In the genomic region with DNA sequence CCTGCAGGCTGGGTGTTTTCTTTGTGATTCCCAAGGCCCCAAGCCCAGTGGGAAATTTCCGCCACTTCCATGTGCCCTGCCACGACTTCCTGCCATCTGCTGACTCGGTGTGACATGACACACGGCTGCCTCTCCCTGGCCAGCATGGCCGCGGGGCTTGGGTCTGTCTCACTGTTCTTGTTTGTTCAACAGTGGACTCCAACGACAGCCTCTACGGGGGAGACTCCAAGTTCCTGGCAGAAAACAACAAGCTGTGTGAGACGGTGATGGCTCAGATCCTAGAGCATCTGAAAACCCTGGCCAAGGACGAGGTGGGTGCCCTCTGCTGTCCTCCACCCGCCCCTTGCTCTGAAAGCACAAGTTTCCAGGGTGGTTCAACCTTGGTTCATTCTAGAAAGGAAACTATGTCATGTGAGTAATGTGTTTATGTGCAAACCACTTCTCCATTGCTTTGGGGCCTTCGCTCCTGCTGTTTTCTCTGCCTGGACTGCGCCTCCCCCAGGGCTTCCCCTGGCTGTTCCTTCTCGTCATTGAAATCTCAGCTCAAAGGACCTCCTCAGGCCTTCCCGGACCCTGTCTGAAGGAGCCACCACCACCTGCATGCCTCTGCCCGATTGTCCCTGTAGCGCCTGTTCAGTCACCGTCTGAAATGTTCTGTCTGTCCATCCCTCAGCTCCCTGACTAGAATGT, we compare ENCODE assay signal across 11 cellular contexts. TPM values are rescaled to one million over a fixed set of nuclear protein-coding genes. Genes with fewer than 3 reads are reported as not detected.
DNase-seq lines count a peak whose midpoint lies in the region; ATAC-seq, FAIRE-seq and TF ChIP-seq lines count a peak whose summit lies in the region.
"Had no signal": no experiment of that assay in that cellular context is flagged by ENCODE, and none has a peak within 500 bp of the region (broad histone marks: within the 10 kb centered on the region; RNA-seq: fewer than 3 reads in every experiment).

No MANE protein-coding gene starts in this region.

- H3K27me3 ChIP-seq in Panc1 (ENCODE audit: control insufficient read depth, insufficient read depth, low read length), result no peaks in the 10 kb centered on the region
- no peaks in the 10 kb centered on the region for H3K27me3 ChIP-seq in esophagus muscularis mucosa
- H3K27me3 ChIP-seq in parathyroid adenoma (ENCODE audit: control insufficient read depth, insufficient read depth, low read length), result no peaks in the 10 kb centered on the region

- H3K36me3 ChIP-seq in Panc1 (ENCODE audit: control insufficient read depth, insufficient read depth, low read length) (no peaks in the 10 kb centered on the region), esophagus muscularis mucosa (peaks cover 13 to 66% (median 45%) of the 10 kb centered on the region in 4 donors), parathyroid adenoma (ENCODE audit: control insufficient read depth, insufficient read depth, low read length) (no peaks in the 10 kb centered on the region)

- peak; percentile 60; the same call in 1 of the 2 replicates for ATAC-seq in Panc1
- no peak for ATAC-seq in T-helper 17 cell

- no peak overlapping the region for H3K4me2 ChIP-seq in parathyroid adenoma (ENCODE audit: low read length)

- no peak overlapping the region for H3K9ac ChIP-seq in parathyroid adenoma

- POLR2A ChIA-PET in Panc1 (lab: Charles Lee), result no interaction called here

- DNase-seq in Daoy (ENCODE audit: low read depth) (peak; percentile 43), Panc1 (ENCODE audit: low read depth, low spot score) (no peak), esophagus muscularis mucosa (ENCODE audit: extremely low spot score) (no peak), NCI-H82 treated with DMSO at 0.1 percent for 48 hours (lab: John Stamatoyannopoulos, UW; ENCODE audit: unreplicated experiment) (no peak), T-helper 17 cell (no peak), GM12892 (ENCODE audit: insufficient read length) (no peak)
- no peak for DNase-seq in activated CD4-positive, alpha-beta T cell treated with anti-CD3 and anti-CD28 coated beads, Interleukin-2, amount 50 U/mL, for 1 hour
- DNase-seq: CD4-positive, CD25-positive, alpha-beta regulatory T cell; SIG-M5 had no signal

- no peaks in the 10 kb centered on the region for H3K27me3 Mint-ChIP-seq in T-helper 17 cell
- H3K27me3 Mint-ChIP-seq: CD4-positive, CD25-positive, alpha-beta regulatory T cell had no signal

- TF ChIP-seq CTCF in Panc1 (IDR thresholded peaks at IDR 0.05), result no peak
- TF ChIP-seq CTCF in esophagus muscularis mucosa (IDR thresholded peaks at IDR 0.05), result no peak
- TF ChIP-seq CTCF in parathyroid adenoma (IDR thresholded peaks at IDR 0.05), result no peak

- TF ChIP-seq EP300 in esophagus muscularis mucosa (IDR thresholded peaks at IDR 0.05), result no peak

- H3K4me3 ChIP-seq in Panc1 (ENCODE audit: low read depth in 2 of 2, low read length in 2 of 2), result no peak overlapping the region
- H3K4me3 ChIP-seq in esophagus muscularis mucosa, result no peak overlapping the region
- H3K4me3 ChIP-seq in parathyroid adenoma (ENCODE audit: low read depth, low read length), result no peak overlapping the region

- WGBS in esophagus muscularis mucosa, result 71% methylated on average over 18 of the region's 18 CpGs

- in situ Hi-C loops in Panc1 (cut with HindIII; ENCODE audit: low pct_unique_long_range_greater_than_20kb, low sequenced_read_pairs), result no loop called here

- H3K4me3 Mint-ChIP-seq in T-helper 17 cell, result no peak overlapping the region
- H3K4me3 Mint-ChIP-seq: CD4-positive, CD25-positive, alpha-beta regulatory T cell had no signal

- no TSS peak for BruUV-seq in Panc1 (replicated peaks; lab: Mats Ljungman, UMichigan)

- H3K79me2 ChIP-seq in parathyroid adenoma, result peaks cover 4% of the 10 kb centered on the region

- H3K4me1 ChIP-seq in Panc1 (ENCODE audit: control insufficient read depth, insufficient read depth, low read length) (0 out of 2 replicates have a peak, but pooled peaks cover 2% of the 10 kb centered on the region), esophagus muscularis mucosa (peaks cover 18 to 30% (median 23%) of the 10 kb centered on the region in 4 donors), parathyroid adenoma (peaks cover 41% of the 10 kb centered on the region)

- intact Hi-C loops in Panc1 (cut with micrococcal nuclease; ENCODE audit: unreplicated experiment), result no loop called here
- intact Hi-C loops in esophagus muscularis mucosa (cut with DNase I), result no loop called here

- CTCF ChIA-PET in Panc1 (lab: Charles Lee), result no interaction called here

- H3K4me1 Mint-ChIP-seq in T-helper 17 cell, result peaks cover 31% of the 10 kb centered on the region

- no peak overlapping the region for H3K27ac ChIP-seq in Panc1 (ENCODE audit: low read length)
- peak overlapping the region in 3 of 4 donors; percentile 17 to 53 (median 47) for H3K27ac ChIP-seq in esophagus muscularis mucosa (replicated peaks in 1 of 4)
- H3K27ac ChIP-seq in parathyroid adenoma, result peak overlapping the region; percentile 30

- H3K9me3 ChIP-seq in Panc1 (ENCODE audit: control insufficient read depth, insufficient read depth, low read depth, low read length) (no peaks in the 10 kb centered on the region), esophagus muscularis mucosa (no peaks in the 10 kb centered on the region), parathyroid adenoma (ENCODE audit: control insufficient read depth, low read length) (no peaks in the 10 kb centered on the region), T-helper 17 cell (ENCODE audit: control insufficient read depth, low read length, poor library complexity, severe bottlenecking) (no peaks in the 10 kb centered on the region)

- no peak for TF ChIP-seq POLR2A in esophagus muscularis mucosa (IDR thresholded peaks at IDR 0.05; ENCODE audit: low read depth)
- no peak for TF ChIP-seq POLR2A in GM12892 (IDR thresholded peaks at IDR 0.05; ENCODE audit: low read depth, low read length)

- peaks cover 4% of the 10 kb centered on the region for H3K36me3 Mint-ChIP-seq in T-helper 17 cell (ENCODE audit: low read depth)

- peak overlapping the region; percentile 59 for H2AFZ ChIP-seq in parathyroid adenoma

- FAIRE-seq in GM12892 (lab: Jason Lieb, UNC), result no peak
- FAIRE-seq: GM12891 had no signal

- H3K27ac Mint-ChIP-seq in T-helper 17 cell, result no peak overlapping the region
- H3K27ac Mint-ChIP-seq: CD4-positive, CD25-positive, alpha-beta regulatory T cell had no signal

RNA-seq across cellular contexts. Expression of gene KNOP1, which starts 26.7 kb away (rescaled TPM):
- total RNA-seq in Daoy (2014; rRNA removed; shearing (Covaris generic)), result 24.6 and 38.2 TPM in 2 replicates
- total RNA-seq in Panc1 (2021; ENCODE audit: unreplicated experiment), result 70.1 TPM
- 63.0 TPM for polyA plus RNA-seq in Panc1 (2012; ENCODE audit: insufficient read length)
- 1 to 10 TPM; 7.3 to 9.9 (median 9.1) TPM for total RNA-seq in esophagus muscularis mucosa
- total RNA-seq in T-helper 17 cell, result 1 to 10 TPM; 7.7 to 7.9 TPM
- polyA plus RNA-seq in GM12892 (2012; ENCODE audit: missing spikeins), result 31.7 TPM

RNA-seq across cellular contexts. Expression of gene IQCK, which starts 26.8 kb away (rescaled TPM):
- 14.9 and 18.6 TPM in 2 replicates for total RNA-seq in Daoy (2014; rRNA removed; shearing (Covaris generic))
- total RNA-seq in Panc1 (2021; ENCODE audit: unreplicated experiment), result 15.5 TPM
- 14.3 TPM for polyA plus RNA-seq in Panc1 (2012; ENCODE audit: insufficient read length)
- total RNA-seq in esophagus muscularis mucosa, result 10 to 100 TPM in 1 of 4 donors, 1 to 10 TPM in 3; 7.4 to 10.4 (median 8.6) TPM
- total RNA-seq in T-helper 17 cell, result 1 to 10 TPM; 2.2 to 3.7 TPM
- polyA plus RNA-seq in GM12892 (2012; ENCODE audit: missing spikeins), result 0.72 TPM
